In genomic region chr7:34236839-34237492, GRCh38 we compare ENCODE assay signal across 1 cellular context.
TF ChIP-seq lines count a peak whose summit lies in the region.

No MANE protein-coding gene starts in this region.

TF ChIP-seq in A549, 52 proteins besides CTCF, POLR2A, EP300 and RAD21 (continued from another document):
- no peak for TF ChIP-seq KDM1A (IDR thresholded peaks at IDR 0.05; ENCODE audit: low read depth)
- TF ChIP-seq ZC3H11A (IDR thresholded peaks at IDR 0.05), result no peak
